21 cellular contexts compared by ENCODE assay signal in the genomic region with DNA sequence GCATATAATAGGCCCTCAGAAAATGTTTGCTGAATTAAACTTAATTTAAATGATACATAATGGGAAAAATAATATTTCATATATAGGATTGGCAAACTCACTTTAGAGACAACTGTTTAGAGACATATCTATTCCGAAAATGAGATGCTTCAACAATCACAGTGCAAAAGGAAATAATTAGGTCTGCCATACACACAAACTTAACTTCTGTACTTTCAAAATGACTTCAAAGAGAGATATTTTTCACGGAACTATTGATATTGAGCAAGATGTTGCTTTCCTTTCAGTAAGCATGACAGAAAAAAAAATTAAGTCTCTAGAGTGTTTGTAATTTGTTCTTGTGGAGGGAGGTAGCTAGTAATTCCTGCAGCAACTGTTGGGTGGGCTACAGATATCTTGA.
A peak's percentile ranks its signal among the peaks of the same experiment; 100 is the strongest.
DNase-seq lines count a peak whose midpoint lies in the region; ATAC-seq and TF ChIP-seq lines count a peak whose summit lies in the region.
"Had no signal": no experiment of that assay in that cellular context is flagged by ENCODE, and none has a peak within 500 bp of the region (broad histone marks: within the 10 kb centered on the region; RNA-seq: fewer than 3 reads in every experiment).

No MANE protein-coding gene starts in this region.

- H3K4me3 ChIP-seq in GM06990 (replicated peaks; ENCODE audit: low read depth, low read length) (no peak overlapping the region), psoas muscle (no peak overlapping the region)
- H3K4me3 ChIP-seq: coronary artery, heart left ventricle, right lobe of liver, transverse colon had no signal

- intact Hi-C loops in psoas muscle (cut with DNase I), result no loop called here

- TF ChIP-seq CTCF in GM06990 (IDR thresholded peaks at IDR 0.05; ENCODE audit: insufficient read depth, low read length, poor library complexity, severe bottlenecking) (no peak), psoas muscle (IDR thresholded peaks at IDR 0.05) (no peak)

- peak; percentile 67 for DNase-seq in GM06990 (ENCODE audit: extremely low read depth, insufficient read length)
- DNase-seq in DMS153 (lab: John Stamatoyannopoulos, UW), result no peak
- no peak for DNase-seq in psoas muscle
- DNase-seq: activated CD4-positive, alpha-beta T cell treated with anti-CD3 and anti-CD28 coated beads for 1 hour; activated naive CD8-positive, alpha-beta T cell treated with anti-CD3 and anti-CD28 coated beads, Interleukin-2, amount 10 ng/mL, durations not matched to agents 7 days and 5 days; BE2C; H9; heart left ventricle; NCI-H1105 treated with DMSO at 0.1 percent for 48 hours; NCI-H2171 treated with DMSO at 0.1 percent for 48 hours; NCI-H774; right lobe of liver; stimulated activated naive CD8-positive, alpha-beta T cell treated with anti-CD3 and anti-CD28 coated beads, Interleukin-15, Interleukin-2, amounts not matched to agents 100 U/mL and 50 U/mL, for 24 hours; transverse colon had no signal

- H3K4me1 ChIP-seq in psoas muscle, result no peaks in the 10 kb centered on the region
- H3K4me1 ChIP-seq: BE2C, heart left ventricle, right lobe of liver had no signal

- H3K9me3 ChIP-seq in psoas muscle, result no peaks in the 10 kb centered on the region
- H3K9me3 ChIP-seq: BE2C, heart left ventricle, right lobe of liver, transverse colon had no signal

- peak; percentile 74 for ATAC-seq in GM18873 (IDR thresholded peaks at IDR 0.05; ENCODE audit: low FRiP score, unreplicated experiment)
- ATAC-seq in GM21526 (IDR thresholded peaks at IDR 0.05; ENCODE audit: low FRiP score, unreplicated experiment), result peak; percentile 93
- ATAC-seq in HG03066 (IDR thresholded peaks at IDR 0.05; ENCODE audit: low read depth, unreplicated experiment), result peak; percentile 63
- ATAC-seq in HG03460 (IDR thresholded peaks at IDR 0.05; ENCODE audit: unreplicated experiment), result no peak
- no peak for ATAC-seq in psoas muscle
- ATAC-seq in HG02588 (IDR thresholded peaks at IDR 0.05; ENCODE audit: unreplicated experiment), result no peak
- ATAC-seq: heart left ventricle; right lobe of liver; stimulated activated naive CD8-positive, alpha-beta T cell treated with anti-CD3 and anti-CD28 coated beads, Interleukin-15, Interleukin-2, amounts not matched to agents 100 U/mL and 50 U/mL, for 24 hours had no signal

- 78 to 88% (median 82%) methylated on average over 2 of the region's 2 CpGs for WGBS in psoas muscle, 3 donors

- no peak overlapping the region for H3K27ac ChIP-seq in psoas muscle
- H3K27ac ChIP-seq: 22Rv1, coronary artery, heart left ventricle, right lobe of liver, transverse colon had no signal

- no peaks in the 10 kb centered on the region for H3K27me3 ChIP-seq in GM06990 (replicated peaks; ENCODE audit: control insufficient read depth, insufficient read depth, low read length)
- no peaks in the 10 kb centered on the region for H3K27me3 ChIP-seq in psoas muscle (ENCODE audit: insufficient read depth in 3 of 3, low read length in 2 of 3)
- H3K27me3 ChIP-seq: BE2C, right lobe of liver, transverse colon had no signal

- H3K36me3 ChIP-seq in GM06990 (ENCODE audit: control insufficient read depth, insufficient read depth, low read length) (no peaks in the 10 kb centered on the region), psoas muscle (ENCODE audit: insufficient read depth in 1 of 2, low read depth in 1 of 2) (no peaks in the 10 kb centered on the region)
- H3K36me3 ChIP-seq: BE2C, heart left ventricle, right lobe of liver, transverse colon had no signal

Comparison
In these comparisons a context has a peak if more than half of its experiments do, and no peak if none do; other contexts are left out.
1. ATAC-seq: peak in GM18873 (single experiment), GM21526 (single experiment) and HG03066 (single experiment); none in HG03460 (single experiment), psoas muscle (0 of 4) and HG02588 (single experiment).